Comparison of ENCODE assay signal across 29 cellular contexts in genomic region chr4:176387571-176387970, GRCh38.
DNase-seq lines count a peak whose midpoint lies in the region; ATAC-seq and TF ChIP-seq lines count a peak whose summit lies in the region.
"Had no signal": no experiment of that assay in that cellular context is flagged by ENCODE, and none has a peak within 500 bp of the region (broad histone marks: within the 10 kb centered on the region; RNA-seq: fewer than 3 reads in every experiment).

No MANE protein-coding gene starts in this region.

- no peaks in the 10 kb centered on the region for H3K36me3 ChIP-seq in HAP-1 (replicated peaks)
- H3K36me3 ChIP-seq: gastroesophageal sphincter, left ventricle myocardium inferior, upper lobe of left lung had no signal

- H3K36me3 Mint-ChIP-seq in chondrocyte (ENCODE audit: low read depth) = peaks cover 1% of the 10 kb centered on the region
- H3K36me3 Mint-ChIP-seq: CD4-positive, alpha-beta memory T cell; naive B cell had no signal

- in situ Hi-C loops in HAP-1 (cut with MboI; ENCODE audit: low sequenced_read_pairs) = loop anchor here (25.0 kb wide), 1 partner anchor 400 kb away; the partner anchor contains the start of gene VEGFC

- ATAC-seq in GM18907 (IDR thresholded peaks at IDR 0.05; ENCODE audit: unreplicated experiment) (no peak), HG03139 (IDR thresholded peaks at IDR 0.05; ENCODE audit: unreplicated experiment) (no peak)
- ATAC-seq: activated CD4-positive, CD25-positive, alpha-beta regulatory T cell treated with anti-CD3 and anti-CD28 coated beads, Interleukin-2, amount 50 U/mL, for 24 hours; gastroesophageal sphincter had no signal

- peaks cover 7% of the 10 kb centered on the region for H3K4me1 Mint-ChIP-seq in chondrocyte (ENCODE audit: low read depth)
- H3K4me1 Mint-ChIP-seq: CD4-positive, alpha-beta memory T cell; central memory CD8-positive, alpha-beta T cell; naive B cell had no signal

- TF ChIP-seq CTCF in choroid plexus epithelial cell (conservative IDR thresholded peaks at IDR 0.05; ENCODE audit: low read depth, low read length) (no peak), chondrocyte (IDR thresholded peaks at IDR 0.05) (no peak)

- no peaks in the 10 kb centered on the region for H3K9me3 Mint-ChIP-seq in chondrocyte (ENCODE audit: low read depth)
- H3K9me3 Mint-ChIP-seq: central memory CD8-positive, alpha-beta T cell; naive B cell had no signal

- H3K4me1 ChIP-seq in HAP-1 = peaks cover 8% of the 10 kb centered on the region
- H3K4me1 ChIP-seq: gastroesophageal sphincter, upper lobe of left lung had no signal

- H3K27me3 Mint-ChIP-seq in chondrocyte (ENCODE audit: low read depth) = peaks cover 10% of the 10 kb centered on the region

- H3K4me3 ChIP-seq in HAP-1 (no peak overlapping the region), choroid plexus epithelial cell (ENCODE audit: low read depth, low read length) (no peak overlapping the region), skeletal muscle cell (ENCODE audit: low read depth, low read length) (no peak overlapping the region)
- H3K4me3 ChIP-seq: gastroesophageal sphincter, left ventricle myocardium inferior, upper lobe of left lung had no signal

- no peak overlapping the region for H3K4me3 Mint-ChIP-seq in chondrocyte (ENCODE audit: unreplicated experiment)
- H3K4me3 Mint-ChIP-seq: CD4-positive, alpha-beta memory T cell; central memory CD8-positive, alpha-beta T cell; naive B cell had no signal

- peaks cover 10% of the 10 kb centered on the region for H3K27me3 ChIP-seq in HAP-1 (ENCODE audit: low read depth)
- H3K27me3 ChIP-seq: gastroesophageal sphincter, upper lobe of left lung had no signal

- H3K27ac Mint-ChIP-seq in chondrocyte (ENCODE audit: unreplicated experiment) = no peak overlapping the region
- H3K27ac Mint-ChIP-seq: CD4-positive, alpha-beta memory T cell; naive B cell had no signal

- DNase-seq in HAP-1 (ENCODE audit: low spot score in 2 of 2) (peak; percentile 16 to 94), NCI-H69 (lab: John Stamatoyannopoulos, UW) (peak; percentile 92), choroid plexus epithelial cell (ENCODE audit: low read depth) (peak; percentile 40), skeletal muscle cell (ENCODE audit: low read depth) (peak; percentile 89), chondrocyte (ENCODE audit: low spot score) (no peak)
- no peak for DNase-seq in activated CD4-positive, alpha-beta T cell treated with anti-CD3 and anti-CD28 coated beads for 4 hours
- DNase-seq: activated CD8-positive, alpha-beta memory T cell treated with anti-CD3 and anti-CD28 coated beads for 24 hours; activated T-cell treated with anti-CD3 and anti-CD28 coated beads, Interleukin-2, amount 50 U/mL, for 1 hour; AML-193; CD4-positive, alpha-beta memory T cell; DMS153; GDM1; GOT3; hippocampal formation; left ventricle myocardium inferior; naive B cell; NCI-H1092; NCI-H2029; NCI-H446 treated with DMSO at 0.1 percent for 48 hours; NK-92 treated with Interleukin-12 subunit alpha and Interleukin-12 subunit beta, amount 100 ng/mL, for 24 hours; SHP77 treated with DMSO at 0.1 percent for 48 hours; small intestine; substantia nigra; upper lobe of left lung had no signal

- no peaks in the 10 kb centered on the region for H3K9me3 ChIP-seq in HAP-1
- H3K9me3 ChIP-seq: gastroesophageal sphincter, left ventricle myocardium inferior, upper lobe of left lung had no signal

Comparison
In these comparisons a context has a peak if more than half of its experiments do, and no peak if none do; other contexts are left out.
1. DNase-seq: peak in HAP-1 (2 of 2), NCI-H69 (single experiment), choroid plexus epithelial cell (single experiment) and skeletal muscle cell (single experiment); none in activated CD4-positive, alpha-beta T cell treated with anti-CD3 and anti-CD28 coated beads for 4 hours (0 of 2) and chondrocyte (single experiment).